10 cellular contexts compared by ENCODE assay signal in genomic region chr9:129318121-129319075, GRCh38.
DNase-seq lines count a peak whose midpoint lies in the region; TF ChIP-seq lines count a peak whose summit lies in the region.
"Had no signal": no experiment of that assay in that cellular context is flagged by ENCODE, and none has a peak within 500 bp of the region (broad histone marks: within the 10 kb centered on the region; RNA-seq: fewer than 3 reads in every experiment).

No MANE protein-coding gene starts in this region.

- H3K9me3 ChIP-seq in thyroid gland, result no peaks in the 10 kb centered on the region

- peak overlapping the region in 2 of 3 donors; percentile 33 to 84 for H3K27ac ChIP-seq in thyroid gland
- H3K27ac ChIP-seq: HL-60 had no signal

- peak overlapping the region in 1 of 5 experiments; percentile 27 for H3K4me3 Mint-ChIP-seq in brain
- H3K4me3 Mint-ChIP-seq: activated naive CD8-positive, alpha-beta T cell treated with anti-CD3 and anti-CD28 coated beads for 36 hours had no signal

- peaks cover 64% of the 10 kb centered on the region for H3K4me1 Mint-ChIP-seq in brain

- WGBS in thyroid gland, 2 donors, result 79 to 85% methylated on average over 16 of the region's 16 CpGs

- H3K36me3 ChIP-seq in thyroid gland, result no peaks in the 10 kb centered on the region

- H3K27me3 Mint-ChIP-seq in brain, result peaks cover 5% of the 10 kb centered on the region
- H3K27me3 Mint-ChIP-seq: activated naive CD8-positive, alpha-beta T cell treated with anti-CD3 and anti-CD28 coated beads for 36 hours had no signal

- intact Hi-C loops in thyroid gland (cut with DNase I), result no loop called here

- no peak for TF ChIP-seq POLR2A in thyroid gland (IDR thresholded peaks at IDR 0.05)

- peak overlapping the region; percentile 74 to 99 (median 81) for H3K27ac Mint-ChIP-seq in brain
- H3K27ac Mint-ChIP-seq: activated naive CD8-positive, alpha-beta T cell treated with anti-CD3 and anti-CD28 coated beads for 36 hours had no signal

- peaks cover 0 to 2% (median 0%) of the 10 kb centered on the region in 5 experiments for H3K9me3 Mint-ChIP-seq in brain
- H3K9me3 Mint-ChIP-seq: activated naive CD8-positive, alpha-beta T cell treated with anti-CD3 and anti-CD28 coated beads for 36 hours had no signal

- peak; percentile 20 for DNase-seq in activated CD4-positive, CD25-positive, alpha-beta regulatory T cell treated with anti-CD3 and anti-CD28 coated beads, Interleukin-2, amount 50 U/mL, for 72 hours
- no peak for DNase-seq in activated CD4-positive, CD25-positive, alpha-beta regulatory T cell (lab: John Stamatoyannopoulos, UW)
- DNase-seq in mesenteric fat pad (ENCODE audit: low spot score) (peak; percentile 89), thyroid gland (no peak), NCI-H1105 treated with DMSO at 0.1 percent for 48 hours (lab: John Stamatoyannopoulos, UW) (no peak), mucosa of gallbladder (ENCODE audit: low spot score) (no peak)
- no peak for DNase-seq in stimulated activated CD4-positive, alpha-beta T cell treated with anti-CD3 and anti-CD28 coated beads, Interleukin-12 subunit alpha, Interleukin-12 subunit beta, amount 100 ng/mL, for 4 hours
- DNase-seq: activated naive CD8-positive, alpha-beta T cell treated with anti-CD3 and anti-CD28 coated beads for 36 hours had no signal

- peaks cover 26 to 69% of the 10 kb centered on the region in 2 donors for H3K4me1 ChIP-seq in thyroid gland

- TF ChIP-seq CTCF in brain (conservative IDR thresholded peaks at IDR 0.05) (no peak), thyroid gland (IDR thresholded peaks at IDR 0.05) (no peak)

- no peaks in the 10 kb centered on the region for H3K36me3 Mint-ChIP-seq in brain
- H3K36me3 Mint-ChIP-seq: activated naive CD8-positive, alpha-beta T cell treated with anti-CD3 and anti-CD28 coated beads for 36 hours had no signal

- no peak overlapping the region for H3K4me3 ChIP-seq in thyroid gland (replicated peaks in 1 of 3)

- no peaks in the 10 kb centered on the region for H3K27me3 ChIP-seq in thyroid gland

Comparison
In these comparisons a context has a peak if more than half of its experiments do, and no peak if none do; other contexts are left out.
1. DNase-seq: peak in activated CD4-positive, CD25-positive, alpha-beta regulatory T cell treated with anti-CD3 and anti-CD28 coated beads, Interleukin-2, amount 50 U/mL, for 72 hours (single experiment) and mesenteric fat pad (single experiment); none in activated CD4-positive, CD25-positive, alpha-beta regulatory T cell (0 of 4), thyroid gland (0 of 2), NCI-H1105 treated with DMSO at 0.1 percent for 48 hours (single experiment), stimulated activated CD4-positive, alpha-beta T cell treated with anti-CD3 and anti-CD28 coated beads, Interleukin-12 subunit alpha, Interleukin-12 subunit beta, amount 100 ng/mL, for 4 hours (single experiment) and mucosa of gallbladder (single experiment).